8 cellular contexts compared by ENCODE assay signal in genomic region chr16:30409125-30410060, GRCh38. TPM values are rescaled to one million over a fixed set of nuclear protein-coding genes. Genes with fewer than 3 reads are reported as not detected.
DNase-seq lines count a peak whose midpoint lies in the region; ATAC-seq, FAIRE-seq and TF ChIP-seq lines count a peak whose summit lies in the region.

No MANE protein-coding gene starts in this region.

- POLR2A ChIA-PET in A549 (lab: Yijun Ruan, JAX), result interaction anchor here (0.6 to 1.5 kb wide), 7 partner anchors 9 to 396 kb away, joined by 3 to 15 read pairs (median 3); partner anchors contain the start of genes ZNF48 and ZNF688

- H3K4me3 Mint-ChIP-seq in activated T-helper 17 cell treated with anti-CD3 and anti-CD28 coated beads, Interleukin-2, amount 50 U/mL, for 72 hours, result peak overlapping the region; percentile 90
- peak overlapping the region; percentile 88 for H3K4me3 Mint-ChIP-seq in neural crest cell

- TF ChIP-seq POLR2A in A549 (IDR thresholded peaks at IDR 0.05; ENCODE audit: low read length), result no peak

- FAIRE-seq in A549 (lab: Jason Lieb, UNC), result no peak

- no peaks in the 10 kb centered on the region for H3K27me3 Mint-ChIP-seq in activated T-helper 17 cell treated with anti-CD3 and anti-CD28 coated beads, Interleukin-2, amount 50 U/mL, for 72 hours
- H3K27me3 Mint-ChIP-seq in neural crest cell (ENCODE audit: low read depth), result no peaks in the 10 kb centered on the region

- ATAC-seq in A549 (peak; percentile 75 to 80), GM18907 (IDR thresholded peaks at IDR 0.05; ENCODE audit: unreplicated experiment) (peak; percentile 57), RWPE2 (ENCODE audit: low read depth) (peak; percentile 72)
- peak; percentile 59 for ATAC-seq in activated T-helper 17 cell treated with anti-CD3 and anti-CD28 coated beads, Interleukin-2, amount 50 U/mL, for 72 hours (replicated peaks)
- ATAC-seq in stimulated activated naive CD8-positive, alpha-beta T cell treated with anti-CD3 and anti-CD28 coated beads, Interleukin-15, Interleukin-2, amounts not matched to agents 100 U/mL and 50 U/mL, for 24 hours, result peak; percentile 59

- peak; percentile 90 to 92 for TF ChIP-seq RAD21 in A549 (conservative IDR thresholded peaks at IDR 0.05 in 1 of 2, IDR thresholded peaks at IDR 0.05 in 1 of 2)

- H3K27ac ChIP-seq in A549 (peak overlapping the region; percentile 8 to 66; a peak in 2 of 6 replicates), RWPE2 (ENCODE audit: poor library complexity, severe bottlenecking) (peak overlapping the region; percentile 14)

- CTCF ChIA-PET in A549 (lab: Yijun Ruan, JAX), result interaction anchor here (0.6 to 7.5 kb wide), 41 partner anchors 10 to 1459 kb away, joined by 3 to 149 read pairs (median 4); partner anchors contain the start of genes DCTPP1, GDPD3, SEPTIN1 and TBX6

- H3K4me2 ChIP-seq in A549, result peak overlapping the region; percentile 44; the same call in 2 of the 3 replicates

- H3K4me1 ChIP-seq in A549 (peaks cover 30% of the 10 kb centered on the region), RWPE2 (ENCODE audit: insufficient read depth, poor library complexity, severe bottlenecking) (no peaks in the 10 kb centered on the region)

- H3K36me3 ChIP-seq in RWPE2 (ENCODE audit: low read depth), result peaks cover 31% of the 10 kb centered on the region

- DNase-seq in A549 (ENCODE audit: low read depth in 1 of 2, low spot score in 1 of 2) (peak; percentile 88 to 89), LoVo (ENCODE audit: low spot score) (peak; percentile 84), RWPE2 (ENCODE audit: low spot score) (peak; percentile 77), fibroblast of peridontal ligament (ENCODE audit: extremely low read depth) (peak; percentile 84), neural crest cell (ENCODE audit: low read depth, low spot score) (peak; percentile 99)
- peak; percentile 96 for DNase-seq in stimulated activated naive CD8-positive, alpha-beta T cell treated with anti-CD3 and anti-CD28 coated beads, Interleukin-15, Interleukin-2, amounts not matched to agents 100 U/mL and 50 U/mL, for 24 hours

- peaks cover 16% of the 10 kb centered on the region for H3K4me1 Mint-ChIP-seq in activated T-helper 17 cell treated with anti-CD3 and anti-CD28 coated beads, Interleukin-2, amount 50 U/mL, for 72 hours
- H3K4me1 Mint-ChIP-seq in neural crest cell, result peaks cover 28% of the 10 kb centered on the region

- H3K27me3 ChIP-seq in RWPE2 (ENCODE audit: insufficient read depth, poor library complexity, severe bottlenecking), result no peaks in the 10 kb centered on the region

- no peak overlapping the region for H3K27ac Mint-ChIP-seq in activated T-helper 17 cell treated with anti-CD3 and anti-CD28 coated beads, Interleukin-2, amount 50 U/mL, for 72 hours
- H3K27ac Mint-ChIP-seq in neural crest cell (ENCODE audit: unreplicated experiment), result peak overlapping the region; percentile 35

- no peaks in the 10 kb centered on the region for H3K9me3 Mint-ChIP-seq in activated T-helper 17 cell treated with anti-CD3 and anti-CD28 coated beads, Interleukin-2, amount 50 U/mL, for 72 hours
- H3K9me3 Mint-ChIP-seq in neural crest cell, result no peaks in the 10 kb centered on the region

- 41% methylated on average over 15 of the region's 15 CpGs for WGBS in A549 (ENCODE audit: missing lambda C conversion rate)

- peaks cover 41% of the 10 kb centered on the region for H3K36me3 Mint-ChIP-seq in activated T-helper 17 cell treated with anti-CD3 and anti-CD28 coated beads, Interleukin-2, amount 50 U/mL, for 72 hours (ENCODE audit: low read depth)
- H3K36me3 Mint-ChIP-seq in neural crest cell (ENCODE audit: low read depth), result no peaks in the 10 kb centered on the region

- TF ChIP-seq EP300 in A549 (IDR thresholded peaks at IDR 0.05), result no peak

- peak; percentile 92 for TF ChIP-seq CTCF in A549 (IDR thresholded peaks at IDR 0.05)
- peak; percentile 95 for TF ChIP-seq CTCF in RWPE2 (IDR thresholded peaks at IDR 0.05; ENCODE audit: poor library complexity, severe bottlenecking)
- peak; percentile 96 for TF ChIP-seq CTCF in neural crest cell (conservative IDR thresholded peaks at IDR 0.05)

- no peaks in the 10 kb centered on the region for H3K9me3 ChIP-seq in A549
- no peaks in the 10 kb centered on the region for H3K9me3 ChIP-seq in RWPE2 (ENCODE audit: severe bottlenecking)

- H3K4me3 ChIP-seq in A549, result no peak overlapping the region
- H3K4me3 ChIP-seq in RWPE2 (ENCODE audit: severe bottlenecking), result no peak overlapping the region

TF ChIP-seq in A549, 52 proteins besides CTCF, POLR2A, EP300 and RAD21 (continues in another document):
- no peak for TF ChIP-seq E2F6 (IDR thresholded peaks at IDR 0.05; ENCODE audit: borderline replicate concordance, low read depth)
- TF ChIP-seq HOXA7 (CRISPR knock-in tag; IDR thresholded peaks at IDR 0.05), result no peak
- TF ChIP-seq CEBPB (IDR thresholded peaks at IDR 0.05), result no peak
- peak; percentile 44 for TF ChIP-seq CHD2 (IDR thresholded peaks at IDR 0.05; ENCODE audit: low read length, partially characterized antibody)
- peak; percentile 80 for TF ChIP-seq SMC3 (IDR thresholded peaks at IDR 0.05)
- TF ChIP-seq USF2 (IDR thresholded peaks at IDR 0.05), result no peak
- TF ChIP-seq MAFK (IDR thresholded peaks at IDR 0.05; ENCODE audit: partially characterized antibody), result no peak
- no peak for TF ChIP-seq BCL3 (IDR thresholded peaks at IDR 0.05)

RNA-seq across cellular contexts. Expression of gene ZNF771, which starts 2.0 kb away (rescaled TPM):
- polyA plus RNA-seq in A549 (2011; rRNA removed), result 5.0 and 5.7 TPM in 2 replicates
- polyA plus RNA-seq in A549 (2012; cell fraction: cytosol; rRNA removed), result 13.6 and 22.1 TPM in 2 replicates
- polyA plus RNA-seq in A549 (2012; cell fraction: nucleus; rRNA removed), result 12.7 and 26.3 TPM in 2 replicates
- polyA plus RNA-seq in A549 (2017; fragmentation: RNase III; extraction: RNeasy Plus Mini Kit Qiagen cat#74134 plus additional on column Dnase treatment), result 6.8 to 7.9 TPM (median 7.2 TPM) in 3 replicates
- 2.8 and 3.6 TPM in 2 replicates for polyA minus RNA-seq in A549 (2011; rRNA and poly(A)+ RNA removed)
- 1 to 10 TPM; 5.1 to 5.2 TPM for total RNA-seq in activated T-helper 17 cell treated with anti-CD3 and anti-CD28 coated beads, Interleukin-2, amount 50 U/mL, for 72 hours
- total RNA-seq in neural crest cell, result 17.5 and 18.9 TPM in 2 replicates

RNA-seq across cellular contexts. Expression of gene ZNF48, which starts 14.2 kb away (rescaled TPM):
- polyA plus RNA-seq in A549 (2011; rRNA removed), result 7.0 and 9.3 TPM in 2 replicates
- 8.1 and 10.4 TPM in 2 replicates for polyA plus RNA-seq in A549 (2012; cell fraction: cytosol; rRNA removed)
- 12.0 and 13.2 TPM in 2 replicates for polyA plus RNA-seq in A549 (2012; cell fraction: nucleus; rRNA removed)
- 9.1 to 10.4 TPM (median 9.7 TPM) in 3 replicates for polyA plus RNA-seq in A549 (2017; fragmentation: RNase III; extraction: RNeasy Plus Mini Kit Qiagen cat#74134 plus additional on column Dnase treatment)
- polyA minus RNA-seq in A549 (2011; rRNA and poly(A)+ RNA removed), result 7.2 and 9.6 TPM in 2 replicates
- total RNA-seq in activated T-helper 17 cell treated with anti-CD3 and anti-CD28 coated beads, Interleukin-2, amount 50 U/mL, for 72 hours, result 10 to 100 TPM; 10.2 to 10.5 TPM
- total RNA-seq in neural crest cell, result 59.9 and 60.9 TPM in 2 replicates

RNA-seq across cellular contexts. Expression of gene DCTPP1, which starts 20.4 kb away (rescaled TPM):
- polyA plus RNA-seq in A549 (2011; rRNA removed), result 105 and 122 TPM in 2 replicates
- 179 and 200 TPM in 2 replicates for polyA plus RNA-seq in A549 (2012; cell fraction: cytosol; rRNA removed)
- polyA plus RNA-seq in A549 (2012; cell fraction: nucleus; rRNA removed), result 106 and 110 TPM in 2 replicates
- polyA plus RNA-seq in A549 (2017; fragmentation: RNase III; extraction: RNeasy Plus Mini Kit Qiagen cat#74134 plus additional on column Dnase treatment), result 114 to 121 TPM (median 120 TPM) in 3 replicates
- polyA minus RNA-seq in A549 (2011; rRNA and poly(A)+ RNA removed), result 36.0 and 47.7 TPM in 2 replicates
- 100 to 1,000 TPM in 1 of 2 donors, 10 to 100 TPM in 1; 60.9 to 173 TPM for total RNA-seq in activated T-helper 17 cell treated with anti-CD3 and anti-CD28 coated beads, Interleukin-2, amount 50 U/mL, for 72 hours
- total RNA-seq in neural crest cell, result 91.6 and 94.3 TPM in 2 replicates

RNA-seq across cellular contexts. Expression of gene SEPTIN1, which starts 27.0 kb away (rescaled TPM):
- polyA plus RNA-seq in A549 (2011; rRNA removed) (0.13 and 0.17 TPM in 2 replicates), A549 (2017; fragmentation: RNase III; extraction: RNeasy Plus Mini Kit Qiagen cat#74134 plus additional on column Dnase treatment) (0.58 to 0.73 TPM (median 0.65 TPM) in 3 replicates)
- 0.75 and 0.91 TPM in 2 replicates for polyA plus RNA-seq in A549 (2012; cell fraction: cytosol; rRNA removed)
- polyA plus RNA-seq in A549 (2012; cell fraction: nucleus; rRNA removed), result 0.54 and 0.69 TPM in 2 replicates
- polyA minus RNA-seq in A549 (2011; rRNA and poly(A)+ RNA removed), result not detected in 2 replicates
- total RNA-seq in activated T-helper 17 cell treated with anti-CD3 and anti-CD28 coated beads, Interleukin-2, amount 50 U/mL, for 72 hours, result 100 to 1,000 TPM; 198 to 216 TPM
- total RNA-seq in neural crest cell, result 2.3 and 2.9 TPM in 2 replicates

RNA-seq across cellular contexts. Expression of gene MYL11, which starts 34.8 kb away (rescaled TPM):
- polyA plus RNA-seq in A549 (2011; rRNA removed) (not detected in 2 replicates), A549 (2017; fragmentation: RNase III; extraction: RNeasy Plus Mini Kit Qiagen cat#74134 plus additional on column Dnase treatment) (0.46 to 0.70 TPM (median 0.55 TPM) in 3 replicates)
- polyA plus RNA-seq in A549 (2012; cell fraction: cytosol; rRNA removed), result 0.38 and 0.45 TPM in 2 replicates
- polyA plus RNA-seq in A549 (2012; cell fraction: nucleus; rRNA removed), result not detected in 2 replicates
- not detected in 2 replicates for polyA minus RNA-seq in A549 (2011; rRNA and poly(A)+ RNA removed)
- total RNA-seq in activated T-helper 17 cell treated with anti-CD3 and anti-CD28 coated beads, Interleukin-2, amount 50 U/mL, for 72 hours, result 1 to 10 TPM in 1 of 2 donors, not detected in 1; 1.6 TPM
- total RNA-seq in neural crest cell, result not detected in 2 replicates
